Comparison of ENCODE assay signal across 8 cellular contexts in genomic region chrX:40167240-40168182, GRCh38.
DNase-seq lines count a peak whose midpoint lies in the region; ATAC-seq lines count a peak whose summit lies in the region.

No MANE protein-coding gene starts in this region.

- H3K27me3 Mint-ChIP-seq in CD8-positive, alpha-beta memory T cell = peaks cover 0 to 38% of the 10 kb centered on the region in 2 donors
- H3K27me3 Mint-ChIP-seq in naive thymus-derived CD8-positive, alpha-beta T cell = no peaks in the 10 kb centered on the region

- peaks cover 20% of the 10 kb centered on the region for H3K4me1 ChIP-seq in CD8-positive, alpha-beta memory T cell (ENCODE audit: insufficient read depth, low read length)
- peaks cover 16% of the 10 kb centered on the region for H3K4me1 ChIP-seq in ectodermal cell (ENCODE audit: control insufficient read depth, insufficient read depth, low read length)

- H3K4me1 Mint-ChIP-seq in CD8-positive, alpha-beta memory T cell = peaks cover 30 to 37% (median 35%) of the 10 kb centered on the region in 3 donors
- H3K4me1 Mint-ChIP-seq in naive thymus-derived CD8-positive, alpha-beta T cell = peaks cover 8 to 47% (median 39%) of the 10 kb centered on the region in 4 donors

- POLR2A ChIA-PET in CD8-positive, alpha-beta memory T cell (lab: Charles Lee) = interaction anchor here (0.5 to 1.3 kb wide), 3 partner anchors 9 to 116 kb away, joined by 3 to 8 read pairs (median 3); partner anchors contain the start of gene BCOR
- POLR2A ChIA-PET in naive thymus-derived CD8-positive, alpha-beta T cell (lab: Charles Lee) = interaction anchor here (0.6 to 16.4 kb wide), 13 partner anchors 8 to 1008 kb away, joined by 3 to 269 read pairs (median 4); partner anchors contain the start of gene BCOR

- no peaks in the 10 kb centered on the region for H3K9me3 ChIP-seq in CD8-positive, alpha-beta memory T cell (ENCODE audit: low read length)
- no peaks in the 10 kb centered on the region for H3K9me3 ChIP-seq in ectodermal cell (ENCODE audit: control insufficient read depth, low read length)

- peak overlapping the region in 6 of 8 donors; percentile 39 to 84 (median 54) for H3K27ac Mint-ChIP-seq in CD8-positive, alpha-beta memory T cell
- H3K27ac Mint-ChIP-seq in naive thymus-derived CD8-positive, alpha-beta T cell = peak overlapping the region; percentile 86 to 96 (median 93)

- peak overlapping the region; percentile 60 to 86 (median 80) for H3K4me3 Mint-ChIP-seq in CD8-positive, alpha-beta memory T cell
- H3K4me3 Mint-ChIP-seq in naive thymus-derived CD8-positive, alpha-beta T cell = peak overlapping the region; percentile 80 to 91 (median 88)

- peak overlapping the region; percentile 49 for H3K4me3 ChIP-seq in CD8-positive, alpha-beta memory T cell (ENCODE audit: low read length)
- H3K4me3 ChIP-seq in ectodermal cell (ENCODE audit: insufficient read depth, low read depth, low read length) = peak overlapping the region; percentile 25

- H3K36me3 ChIP-seq in CD8-positive, alpha-beta memory T cell (ENCODE audit: insufficient read depth, low read length) = no peaks in the 10 kb centered on the region
- no peaks in the 10 kb centered on the region for H3K36me3 ChIP-seq in ectodermal cell (ENCODE audit: control insufficient read depth, insufficient read depth, low read length)

- H3K36me3 Mint-ChIP-seq in CD8-positive, alpha-beta memory T cell = peaks cover 0 to 2% (median 0%) of the 10 kb centered on the region in 3 donors
- H3K36me3 Mint-ChIP-seq in naive thymus-derived CD8-positive, alpha-beta T cell = no peaks in the 10 kb centered on the region

- DNase-seq in CD8-positive, alpha-beta memory T cell = peak in 1 of 5 donors; percentile 41
- DNase-seq in NCI-H2227 (lab: John Stamatoyannopoulos, UW; ENCODE audit: unreplicated experiment) (peak; percentile 79), EL (no peak), NOMO-1 (lab: John Stamatoyannopoulos, UW; ENCODE audit: unreplicated experiment in 2 of 2) (no peak)
- DNase-seq in naive thymus-derived CD8-positive, alpha-beta T cell = peak in 1 of 10 donors; percentile 34

- CTCF ChIA-PET in CD8-positive, alpha-beta memory T cell (lab: Charles Lee) = interaction anchor here (0.8 kb wide), 1 partner anchor 10 kb away, joined by 5 read pairs; no protein-coding TSS in a partner anchor

- H3K27me3 ChIP-seq in CD8-positive, alpha-beta memory T cell (ENCODE audit: insufficient read depth, low read length, poor library complexity, severe bottlenecking) = no peaks in the 10 kb centered on the region
- peaks cover 60% of the 10 kb centered on the region for H3K27me3 ChIP-seq in ectodermal cell (ENCODE audit: control insufficient read depth, insufficient read depth, low read length, poor library complexity, severe bottlenecking)

- no peak overlapping the region for H3K27ac ChIP-seq in CD8-positive, alpha-beta memory T cell (ENCODE audit: low read depth, low read length)
- no peak overlapping the region for H3K27ac ChIP-seq in ectodermal cell (ENCODE audit: insufficient read depth, low read depth, low read length, poor library complexity, severe bottlenecking)

- WGBS in ectodermal cell, 2 experiments = 3% methylated on average over 64 to 66 of the region's 66 CpGs

- ATAC-seq in naive thymus-derived CD8-positive, alpha-beta T cell = peak in 1 of 2 donors; percentile 27
- ATAC-seq in GM21619 (IDR thresholded peaks at IDR 0.05; ENCODE audit: unreplicated experiment) (no peak), GM21723 (IDR thresholded peaks at IDR 0.05; ENCODE audit: unreplicated experiment) (no peak)

- peaks cover 0 to 4% (median 0%) of the 10 kb centered on the region in 5 donors for H3K9me3 Mint-ChIP-seq in CD8-positive, alpha-beta memory T cell
- H3K9me3 Mint-ChIP-seq in naive thymus-derived CD8-positive, alpha-beta T cell = peaks cover 0 to 3% (median 0%) of the 10 kb centered on the region in 9 donors
